Comparison of ENCODE assay signal across 1 cellular context in the genomic region with DNA sequence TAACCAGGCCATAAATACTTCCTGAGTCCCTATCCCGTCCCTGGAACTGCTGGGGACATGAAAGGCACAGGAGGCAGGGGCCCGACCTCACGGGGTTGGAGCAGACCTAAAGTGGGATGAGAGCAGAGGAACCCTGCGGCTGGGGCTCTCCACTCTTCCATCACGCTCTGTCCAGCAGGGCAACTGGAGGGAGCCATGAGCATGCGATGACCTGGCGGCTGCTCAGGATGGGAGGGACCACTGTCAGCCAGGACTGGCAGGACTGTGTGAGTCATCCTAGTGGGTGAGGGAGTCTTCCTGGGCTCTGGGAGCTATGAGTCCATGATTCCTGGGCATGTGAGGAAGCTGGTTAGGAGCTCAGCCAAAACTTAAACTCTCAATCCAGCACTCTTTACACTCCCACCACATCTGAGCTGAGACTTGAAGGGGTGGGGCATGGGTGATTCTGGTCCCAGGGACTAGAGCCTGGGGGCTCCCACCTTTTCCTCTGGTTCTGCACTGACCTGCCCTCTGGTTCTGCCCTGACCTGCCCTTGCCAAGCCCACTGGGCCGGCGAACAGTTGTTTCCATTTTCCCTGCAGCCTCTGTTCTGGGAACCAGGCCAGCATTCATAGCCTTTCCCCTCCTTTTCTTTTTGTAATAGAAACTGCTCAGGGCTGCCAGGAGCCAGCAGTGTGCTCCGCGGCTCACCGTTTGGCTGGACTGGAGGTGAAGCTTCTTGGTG.
TF ChIP-seq lines count a peak whose summit lies in the region.

No MANE protein-coding gene starts in this region.

TF ChIP-seq in HepG2, 621 proteins besides CTCF, POLR2A, EP300 and RAD21 (continued from another document and continues in another):
- TF ChIP-seq, protein P1, sequence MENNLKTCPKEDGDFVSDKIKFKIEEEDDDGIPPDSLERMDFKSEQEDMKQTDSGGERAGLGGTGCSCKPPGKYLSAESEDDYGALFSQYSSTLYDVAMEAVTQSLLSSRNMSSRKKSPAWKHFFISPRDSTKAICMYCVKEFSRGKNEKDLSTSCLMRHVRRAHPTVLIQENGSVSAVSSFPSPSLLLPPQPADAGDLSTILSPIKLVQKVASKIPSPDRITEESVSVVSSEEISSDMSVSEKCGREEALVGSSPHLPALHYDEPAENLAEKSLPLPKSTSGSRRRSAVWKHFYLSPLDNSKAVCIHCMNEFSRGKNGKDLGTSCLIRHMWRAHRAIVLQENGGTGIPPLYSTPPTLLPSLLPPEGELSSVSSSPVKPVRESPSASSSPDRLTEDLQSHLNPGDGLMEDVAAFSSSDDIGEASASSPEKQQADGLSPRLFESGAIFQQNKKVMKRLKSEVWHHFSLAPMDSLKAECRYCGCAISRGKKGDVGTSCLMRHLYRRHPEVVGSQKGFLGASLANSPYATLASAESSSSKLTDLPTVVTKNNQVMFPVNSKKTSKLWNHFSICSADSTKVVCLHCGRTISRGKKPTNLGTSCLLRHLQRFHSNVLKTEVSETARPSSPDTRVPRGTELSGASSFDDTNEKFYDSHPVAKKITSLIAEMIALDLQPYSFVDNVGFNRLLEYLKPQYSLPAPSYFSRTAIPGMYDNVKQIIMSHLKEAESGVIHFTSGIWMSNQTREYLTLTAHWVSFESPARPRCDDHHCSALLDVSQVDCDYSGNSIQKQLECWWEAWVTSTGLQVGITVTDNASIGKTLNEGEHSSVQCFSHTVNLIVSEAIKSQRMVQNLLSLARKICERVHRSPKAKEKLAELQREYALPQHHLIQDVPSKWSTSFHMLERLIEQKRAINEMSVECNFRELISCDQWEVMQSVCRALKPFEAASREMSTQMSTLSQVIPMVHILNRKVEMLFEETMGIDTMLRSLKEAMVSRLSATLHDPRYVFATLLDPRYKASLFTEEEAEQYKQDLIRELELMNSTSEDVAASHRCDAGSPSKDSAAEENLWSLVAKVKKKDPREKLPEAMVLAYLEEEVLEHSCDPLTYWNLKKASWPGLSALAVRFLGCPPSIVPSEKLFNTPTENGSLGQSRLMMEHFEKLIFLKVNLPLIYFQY (CRISPR knock-in tag; IDR thresholded peaks at IDR 0.05; ENCODE audit: borderline replicate concordance): no peak
- TF ChIP-seq SOX13 (IDR thresholded peaks at IDR 0.05) (no peak), SOX13 (CRISPR knock-in tag; conservative IDR thresholded peaks at IDR 0.05 in 1 of 2, IDR thresholded peaks at IDR 0.05 in 1 of 2) (no peak), ZNF441 (CRISPR knock-in tag; IDR thresholded peaks at IDR 0.05; ENCODE audit: borderline replicate concordance) (no peak), ZNF296 (CRISPR knock-in tag; conservative IDR thresholded peaks at IDR 0.05) (no peak), ZNF562 (CRISPR knock-in tag; IDR thresholded peaks at IDR 0.05; ENCODE audit: borderline replicate concordance) (no peak), TAF15 (IDR thresholded peaks at IDR 0.05; ENCODE audit: low read depth, low read length, poor library complexity, severe bottlenecking) (no peak), XRCC5 (optimal IDR thresholded peaks at IDR 0.05; ENCODE audit: low read length) (peak; percentile 50), MED13 (CRISPR knock-in tag; IDR thresholded peaks at IDR 0.05) (no peak), KAT8 (CRISPR knock-in tag; IDR thresholded peaks at IDR 0.05) (0 out of 2 replicates have a peak, but pooled peaks have one; percentile 40), TBL1XR1 (IDR thresholded peaks at IDR 0.05; ENCODE audit: borderline replicate concordance, low read length, partially characterized antibody) (no peak), SALL1 (CRISPR knock-in tag; IDR thresholded peaks at IDR 0.05) (no peak), ZFP82 (CRISPR knock-in tag; IDR thresholded peaks at IDR 0.05; ENCODE audit: borderline replicate concordance) (no peak), ZFY (CRISPR knock-in tag; IDR thresholded peaks at IDR 0.05) (peak; percentile 38; the same call in 1 of the 2 replicates), FOXK2 (IDR thresholded peaks at IDR 0.05) (no peak), FOSL1 (CRISPR knock-in tag; IDR thresholded peaks at IDR 0.05; ENCODE audit: borderline replicate concordance) (peak; percentile 77), MAFF (IDR thresholded peaks at IDR 0.05; ENCODE audit: low read depth, low read length) (no peak), ZNF605 (CRISPR knock-in tag; IDR thresholded peaks at IDR 0.05) (0 out of 2 replicates have a peak, but pooled peaks have one; percentile 5), IKZF4 (CRISPR knock-in tag; IDR thresholded peaks at IDR 0.05; ENCODE audit: borderline replicate concordance, low read depth, not compliant biosample characterization) (no peak), MYC (CRISPR knock-in tag; IDR thresholded peaks at IDR 0.05; ENCODE audit: borderline replicate concordance) (peak; percentile 36; the same call in 1 of the 2 replicates), TP53 (CRISPR knock-in tag; conservative IDR thresholded peaks at IDR 0.05) (no peak), ZNF816 (CRISPR knock-in tag; IDR thresholded peaks at IDR 0.05; ENCODE audit: borderline replicate concordance) (no peak), MAZ (IDR thresholded peaks at IDR 0.05; ENCODE audit: borderline replicate concordance, low read depth, low read length) (no peak), MAZ (CRISPR knock-in tag; IDR thresholded peaks at IDR 0.05; ENCODE audit: low read depth) (peak; percentile 29; the same call in 1 of the 2 replicates), GZF1 (CRISPR knock-in tag; IDR thresholded peaks at IDR 0.05) (no peak), HOXA7 (CRISPR knock-in tag; IDR thresholded peaks at IDR 0.05) (no peak), RNF2 (conservative IDR thresholded peaks at IDR 0.05; ENCODE audit: low read depth) (no peak), ZNF607 (CRISPR knock-in tag; IDR thresholded peaks at IDR 0.05; ENCODE audit: borderline replicate concordance) (no peak), MEF2D (CRISPR knock-in tag; IDR thresholded peaks at IDR 0.05) (no peak), ZSCAN31 (CRISPR knock-in tag; IDR thresholded peaks at IDR 0.05; ENCODE audit: low read depth) (peak; percentile 43; the same call in 1 of the 2 replicates), REXO4 (CRISPR knock-in tag; IDR thresholded peaks at IDR 0.05; ENCODE audit: borderline replicate concordance) (no peak)
- TF ChIP-seq, protein P2, sequence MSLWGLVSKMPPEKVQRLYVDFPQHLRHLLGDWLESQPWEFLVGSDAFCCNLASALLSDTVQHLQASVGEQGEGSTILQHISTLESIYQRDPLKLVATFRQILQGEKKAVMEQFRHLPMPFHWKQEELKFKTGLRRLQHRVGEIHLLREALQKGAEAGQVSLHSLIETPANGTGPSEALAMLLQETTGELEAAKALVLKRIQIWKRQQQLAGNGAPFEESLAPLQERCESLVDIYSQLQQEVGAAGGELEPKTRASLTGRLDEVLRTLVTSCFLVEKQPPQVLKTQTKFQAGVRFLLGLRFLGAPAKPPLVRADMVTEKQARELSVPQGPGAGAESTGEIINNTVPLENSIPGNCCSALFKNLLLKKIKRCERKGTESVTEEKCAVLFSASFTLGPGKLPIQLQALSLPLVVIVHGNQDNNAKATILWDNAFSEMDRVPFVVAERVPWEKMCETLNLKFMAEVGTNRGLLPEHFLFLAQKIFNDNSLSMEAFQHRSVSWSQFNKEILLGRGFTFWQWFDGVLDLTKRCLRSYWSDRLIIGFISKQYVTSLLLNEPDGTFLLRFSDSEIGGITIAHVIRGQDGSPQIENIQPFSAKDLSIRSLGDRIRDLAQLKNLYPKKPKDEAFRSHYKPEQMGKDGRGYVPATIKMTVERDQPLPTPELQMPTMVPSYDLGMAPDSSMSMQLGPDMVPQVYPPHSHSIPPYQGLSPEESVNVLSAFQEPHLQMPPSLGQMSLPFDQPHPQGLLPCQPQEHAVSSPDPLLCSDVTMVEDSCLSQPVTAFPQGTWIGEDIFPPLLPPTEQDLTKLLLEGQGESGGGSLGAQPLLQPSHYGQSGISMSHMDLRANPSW (CRISPR knock-in tag; IDR thresholded peaks at IDR 0.05; ENCODE audit: borderline replicate concordance): 0 out of 2 replicates have a peak, but pooled peaks have one; percentile 26
- TF ChIP-seq, protein P3, sequence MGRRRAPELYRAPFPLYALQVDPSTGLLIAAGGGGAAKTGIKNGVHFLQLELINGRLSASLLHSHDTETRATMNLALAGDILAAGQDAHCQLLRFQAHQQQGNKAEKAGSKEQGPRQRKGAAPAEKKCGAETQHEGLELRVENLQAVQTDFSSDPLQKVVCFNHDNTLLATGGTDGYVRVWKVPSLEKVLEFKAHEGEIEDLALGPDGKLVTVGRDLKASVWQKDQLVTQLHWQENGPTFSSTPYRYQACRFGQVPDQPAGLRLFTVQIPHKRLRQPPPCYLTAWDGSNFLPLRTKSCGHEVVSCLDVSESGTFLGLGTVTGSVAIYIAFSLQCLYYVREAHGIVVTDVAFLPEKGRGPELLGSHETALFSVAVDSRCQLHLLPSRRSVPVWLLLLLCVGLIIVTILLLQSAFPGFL (CRISPR knock-in tag; IDR thresholded peaks at IDR 0.05): no peak
- TF ChIP-seq, protein P4, sequence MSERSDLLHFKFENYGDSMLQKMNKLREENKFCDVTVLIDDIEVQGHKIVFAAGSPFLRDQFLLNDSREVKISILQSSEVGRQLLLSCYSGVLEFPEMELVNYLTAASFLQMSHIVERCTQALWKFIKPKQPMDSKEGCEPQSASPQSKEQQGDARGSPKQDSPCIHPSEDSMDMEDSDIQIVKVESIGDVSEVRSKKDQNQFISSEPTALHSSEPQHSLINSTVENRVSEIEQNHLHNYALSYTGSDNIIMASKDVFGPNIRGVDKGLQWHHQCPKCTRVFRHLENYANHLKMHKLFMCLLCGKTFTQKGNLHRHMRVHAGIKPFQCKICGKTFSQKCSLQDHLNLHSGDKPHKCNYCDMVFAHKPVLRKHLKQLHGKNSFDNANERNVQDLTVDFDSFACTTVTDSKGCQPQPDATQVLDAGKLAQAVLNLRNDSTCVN (CRISPR knock-in tag; IDR thresholded peaks at IDR 0.05; ENCODE audit: borderline replicate concordance): no peak
- TF ChIP-seq, protein P5, sequence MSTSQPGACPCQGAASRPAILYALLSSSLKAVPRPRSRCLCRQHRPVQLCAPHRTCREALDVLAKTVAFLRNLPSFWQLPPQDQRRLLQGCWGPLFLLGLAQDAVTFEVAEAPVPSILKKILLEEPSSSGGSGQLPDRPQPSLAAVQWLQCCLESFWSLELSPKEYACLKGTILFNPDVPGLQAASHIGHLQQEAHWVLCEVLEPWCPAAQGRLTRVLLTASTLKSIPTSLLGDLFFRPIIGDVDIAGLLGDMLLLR (CRISPR knock-in tag; IDR thresholded peaks at IDR 0.05): no peak
- TF ChIP-seq, protein P6, sequence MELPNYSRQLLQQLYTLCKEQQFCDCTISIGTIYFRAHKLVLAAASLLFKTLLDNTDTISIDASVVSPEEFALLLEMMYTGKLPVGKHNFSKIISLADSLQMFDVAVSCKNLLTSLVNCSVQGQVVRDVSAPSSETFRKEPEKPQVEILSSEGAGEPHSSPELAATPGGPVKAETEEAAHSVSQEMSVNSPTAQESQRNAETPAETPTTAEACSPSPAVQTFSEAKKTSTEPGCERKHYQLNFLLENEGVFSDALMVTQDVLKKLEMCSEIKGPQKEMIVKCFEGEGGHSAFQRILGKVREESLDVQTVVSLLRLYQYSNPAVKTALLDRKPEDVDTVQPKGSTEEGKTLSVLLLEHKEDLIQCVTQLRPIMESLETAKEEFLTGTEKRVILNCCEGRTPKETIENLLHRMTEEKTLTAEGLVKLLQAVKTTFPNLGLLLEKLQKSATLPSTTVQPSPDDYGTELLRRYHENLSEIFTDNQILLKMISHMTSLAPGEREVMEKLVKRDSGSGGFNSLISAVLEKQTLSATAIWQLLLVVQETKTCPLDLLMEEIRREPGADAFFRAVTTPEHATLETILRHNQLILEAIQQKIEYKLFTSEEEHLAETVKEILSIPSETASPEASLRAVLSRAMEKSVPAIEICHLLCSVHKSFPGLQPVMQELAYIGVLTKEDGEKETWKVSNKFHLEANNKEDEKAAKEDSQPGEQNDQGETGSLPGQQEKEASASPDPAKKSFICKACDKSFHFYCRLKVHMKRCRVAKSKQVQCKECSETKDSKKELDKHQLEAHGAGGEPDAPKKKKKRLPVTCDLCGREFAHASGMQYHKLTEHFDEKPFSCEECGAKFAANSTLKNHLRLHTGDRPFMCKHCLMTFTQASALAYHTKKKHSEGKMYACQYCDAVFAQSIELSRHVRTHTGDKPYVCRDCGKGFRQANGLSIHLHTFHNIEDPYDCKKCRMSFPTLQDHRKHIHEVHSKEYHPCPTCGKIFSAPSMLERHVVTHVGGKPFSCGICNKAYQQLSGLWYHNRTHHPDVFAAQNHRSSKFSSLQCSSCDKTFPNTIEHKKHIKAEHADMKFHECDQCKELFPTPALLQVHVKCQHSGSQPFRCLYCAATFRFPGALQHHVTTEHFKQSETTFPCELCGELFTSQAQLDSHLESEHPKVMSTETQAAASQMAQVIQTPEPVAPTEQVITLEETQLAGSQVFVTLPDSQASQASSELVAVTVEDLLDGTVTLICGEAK (IDR thresholded peaks at IDR 0.05): no peak
- TF ChIP-seq, protein P6 (CRISPR knock-in tag; IDR thresholded peaks at IDR 0.05): no peak; the same call in 1 of the 2 replicates
- TF ChIP-seq, protein P7, sequence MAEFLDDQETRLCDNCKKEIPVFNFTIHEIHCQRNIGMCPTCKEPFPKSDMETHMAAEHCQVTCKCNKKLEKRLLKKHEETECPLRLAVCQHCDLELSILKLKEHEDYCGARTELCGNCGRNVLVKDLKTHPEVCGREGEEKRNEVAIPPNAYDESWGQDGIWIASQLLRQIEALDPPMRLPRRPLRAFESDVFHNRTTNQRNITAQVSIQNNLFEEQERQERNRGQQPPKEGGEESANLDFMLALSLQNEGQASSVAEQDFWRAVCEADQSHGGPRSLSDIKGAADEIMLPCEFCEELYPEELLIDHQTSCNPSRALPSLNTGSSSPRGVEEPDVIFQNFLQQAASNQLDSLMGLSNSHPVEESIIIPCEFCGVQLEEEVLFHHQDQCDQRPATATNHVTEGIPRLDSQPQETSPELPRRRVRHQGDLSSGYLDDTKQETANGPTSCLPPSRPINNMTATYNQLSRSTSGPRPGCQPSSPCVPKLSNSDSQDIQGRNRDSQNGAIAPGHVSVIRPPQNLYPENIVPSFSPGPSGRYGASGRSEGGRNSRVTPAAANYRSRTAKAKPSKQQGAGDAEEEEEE (CRISPR knock-in tag; IDR thresholded peaks at IDR 0.05; ENCODE audit: borderline replicate concordance): no peak
